8 cellular contexts compared by ENCODE assay signal in the genomic region with DNA sequence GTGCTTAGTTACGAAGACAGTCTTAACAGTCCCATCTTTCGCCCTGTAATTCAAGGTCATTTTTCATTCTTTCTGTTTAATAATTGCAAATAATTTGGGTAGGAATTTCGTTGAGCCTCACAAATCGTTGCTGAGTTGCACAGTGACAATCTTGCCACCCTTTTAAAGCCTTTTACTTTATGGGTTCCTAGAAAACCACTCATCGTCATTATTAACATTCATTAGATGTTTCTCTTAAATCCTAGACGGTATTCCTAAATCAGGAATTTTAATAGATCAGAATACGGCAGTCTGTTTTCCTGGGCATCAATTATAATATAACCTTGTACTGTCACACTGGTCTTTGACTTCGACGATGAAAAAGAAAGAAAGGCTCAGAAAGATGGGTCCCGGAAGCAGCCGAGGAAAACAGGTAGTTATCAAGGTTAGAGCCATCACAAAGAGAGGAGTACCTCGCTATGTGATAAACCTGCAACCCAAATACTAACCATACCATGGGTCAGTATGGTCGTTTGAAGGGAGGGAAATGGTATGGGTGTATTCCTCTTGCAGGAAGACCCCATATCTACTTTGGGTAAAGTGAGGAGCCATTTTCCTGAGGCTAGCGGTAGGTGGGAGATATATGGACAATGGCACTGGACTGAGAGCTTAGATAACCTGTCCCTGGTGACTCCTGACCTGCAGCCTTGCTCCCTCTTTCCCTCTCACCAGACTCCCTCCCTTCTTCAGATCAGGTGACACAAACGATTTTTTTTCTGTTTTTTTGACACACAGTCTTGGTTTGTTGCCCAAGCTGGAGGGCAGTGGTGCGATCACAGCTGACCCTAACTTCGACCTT. TPM values are rescaled to one million over a fixed set of nuclear protein-coding genes. Genes with fewer than 3 reads are reported as not detected.
DNase-seq lines count a peak whose midpoint lies in the region; ATAC-seq and TF ChIP-seq lines count a peak whose summit lies in the region.

No MANE protein-coding gene starts in this region.

- H3K4me3 Mint-ChIP-seq in activated naive CD8-positive, alpha-beta T cell treated with anti-CD3 and anti-CD28 coated beads for 36 hours, result peak overlapping the region; percentile 93

- H3K4me1 Mint-ChIP-seq in activated naive CD8-positive, alpha-beta T cell treated with anti-CD3 and anti-CD28 coated beads for 36 hours, result peaks cover 36% of the 10 kb centered on the region

- no peak for TF ChIP-seq CTCF in kidney epithelial cell (IDR thresholded peaks at IDR 0.05; ENCODE audit: insufficient read depth, low read length, poor library complexity, severe bottlenecking)
- no peak for TF ChIP-seq CTCF in testis (IDR thresholded peaks at IDR 0.05)

- no peaks in the 10 kb centered on the region for H3K27me3 ChIP-seq in kidney epithelial cell (ENCODE audit: control insufficient read depth, insufficient read depth, low read length)
- no peaks in the 10 kb centered on the region for H3K27me3 ChIP-seq in testis

- no peaks in the 10 kb centered on the region for H3K9me3 ChIP-seq in testis

- intact Hi-C loops in testis (cut with DNase I; ENCODE audit: low total_unique reads), result no loop called here
- intact Hi-C loops in head of caudate nucleus (cut with DNase I), result loop anchor here (5.0 to 10.0 kb wide), 2 partner anchors 59 to 271 kb away; a partner anchor contains a TSS

- in situ Hi-C loops in Caki2 (cut with HindIII; ENCODE audit: low pct_unique_long_range_greater_than_20kb, low sequenced_read_pairs), result no loop called here

- TF ChIP-seq POLR2A in testis (IDR thresholded peaks at IDR 0.05), result no peak

- peak; percentile 30 for DNase-seq in Caki2 (ENCODE audit: low read depth)
- DNase-seq in activated naive CD8-positive, alpha-beta T cell treated with anti-CD3 and anti-CD28 coated beads for 36 hours, result no peak
- no peak for DNase-seq in kidney epithelial cell (ENCODE audit: low read depth)
- DNase-seq in testis, result no peak
- DNase-seq in head of caudate nucleus, result no peak
- DNase-seq in NCI-H446 (lab: John Stamatoyannopoulos, UW), result no peak

- no peaks in the 10 kb centered on the region for H3K36me3 ChIP-seq in kidney epithelial cell (ENCODE audit: control insufficient read depth, insufficient read depth, low read length)
- H3K36me3 ChIP-seq in testis (ENCODE audit: low read depth, missing control alignments), result no peaks in the 10 kb centered on the region

- WGBS in testis, 2 donors, result 12 to 17% methylated on average over 17 of the region's 17 CpGs

- peaks cover 16% of the 10 kb centered on the region for H3K36me3 Mint-ChIP-seq in activated naive CD8-positive, alpha-beta T cell treated with anti-CD3 and anti-CD28 coated beads for 36 hours

- H3K9me3 Mint-ChIP-seq in activated naive CD8-positive, alpha-beta T cell treated with anti-CD3 and anti-CD28 coated beads for 36 hours, result no peaks in the 10 kb centered on the region

- H3K4me3 ChIP-seq in kidney epithelial cell (ENCODE audit: low read depth, low read length) (peak overlapping the region; percentile 91), testis (peak overlapping the region; percentile 95)

- ATAC-seq in HG03025 (IDR thresholded peaks at IDR 0.05; ENCODE audit: low FRiP score, unreplicated experiment) (peak; percentile 3), GM19324 (IDR thresholded peaks at IDR 0.05; ENCODE audit: low FRiP score, unreplicated experiment) (no peak)

- no peaks in the 10 kb centered on the region for H3K27me3 Mint-ChIP-seq in activated naive CD8-positive, alpha-beta T cell treated with anti-CD3 and anti-CD28 coated beads for 36 hours

- peak overlapping the region; percentile 100 for H3K27ac Mint-ChIP-seq in activated naive CD8-positive, alpha-beta T cell treated with anti-CD3 and anti-CD28 coated beads for 36 hours

- H3K27ac ChIP-seq in testis, result peak overlapping the region; percentile 94 to 98

- H3K4me1 ChIP-seq in testis, result peaks cover 30% of the 10 kb centered on the region

RNA-seq across cellular contexts. Expression of a gene that starts 1.0 kb away (rescaled TPM):
- total RNA-seq in Caki2 (2014; rRNA removed; shearing (Covaris generic); ENCODE audit: low replicate concordance), result 157 and 159 TPM in 2 replicates
- total RNA-seq in activated naive CD8-positive, alpha-beta T cell treated with anti-CD3 and anti-CD28 coated beads for 36 hours, result 100 to 1,000 TPM; 230 to 241 TPM
- total RNA-seq in kidney epithelial cell, result 141 and 148 TPM in 2 replicates
- total RNA-seq in testis, result 100 to 1,000 TPM; 288 to 293 TPM
- 178 TPM for polyA plus RNA-seq in testis (ENCODE audit: insufficient read depth, low read depth, low replicate concordance)

RNA-seq across cellular contexts. Expression of a gene that starts 17.5 kb away (rescaled TPM):
- 37.8 and 42.4 TPM in 2 replicates for total RNA-seq in Caki2 (2014; rRNA removed; shearing (Covaris generic); ENCODE audit: low replicate concordance)
- 10 to 100 TPM; 18.9 to 19.5 TPM for total RNA-seq in activated naive CD8-positive, alpha-beta T cell treated with anti-CD3 and anti-CD28 coated beads for 36 hours
- total RNA-seq in kidney epithelial cell, result 24.2 and 26.4 TPM in 2 replicates
- 10 to 100 TPM; 16.4 to 17.9 TPM for total RNA-seq in testis
- 18.0 TPM for polyA plus RNA-seq in testis (ENCODE audit: insufficient read depth, low read depth, low replicate concordance)
